ENCODE assay signal across 16 cellular contexts in the genomic region with DNA sequence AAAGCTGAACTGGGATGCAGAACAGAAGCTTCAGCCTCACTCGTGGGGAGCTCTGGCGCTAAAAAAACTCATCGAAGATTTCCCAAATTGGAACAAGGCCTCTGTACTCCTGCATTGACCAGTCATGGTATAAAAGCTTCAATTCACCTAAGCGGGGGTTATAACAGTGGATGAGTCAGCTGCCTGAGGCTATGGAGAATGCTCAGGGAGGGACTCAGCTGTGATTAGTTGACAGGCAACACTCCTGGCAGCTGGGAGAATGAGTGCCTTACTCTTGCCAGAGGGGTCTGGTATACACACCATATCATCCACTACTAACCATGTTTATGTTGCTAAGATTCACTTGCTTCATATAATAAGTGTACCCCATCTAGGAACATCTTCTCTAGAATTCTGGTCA.
DNase-seq lines count a peak whose midpoint lies in the region.
"Had no signal": no experiment of that assay in that cellular context is flagged by ENCODE, and none has a peak within 500 bp of the region (broad histone marks: within the 10 kb centered on the region; RNA-seq: fewer than 3 reads in every experiment).

No MANE protein-coding gene starts in this region.

- H3K9me3 Mint-ChIP-seq in activated naive CD8-positive, alpha-beta T cell treated with anti-CD3 and anti-CD28 coated beads for 36 hours = peaks cover 7% of the 10 kb centered on the region
- H3K9me3 Mint-ChIP-seq: activated naive CD8-positive, alpha-beta T cell treated with anti-CD3 and anti-CD28 coated beads, Interleukin-2, amount 10 ng/mL, durations not matched to agents 7 days and 5 days had no signal

- no peak overlapping the region for H3K4me3 Mint-ChIP-seq in activated naive CD8-positive, alpha-beta T cell treated with anti-CD3 and anti-CD28 coated beads for 36 hours
- H3K4me3 Mint-ChIP-seq: activated naive CD8-positive, alpha-beta T cell treated with anti-CD3 and anti-CD28 coated beads, Interleukin-2, amount 10 ng/mL, durations not matched to agents 7 days and 5 days; CD8-positive, alpha-beta T cell; neural crest cell had no signal

- peak; percentile 77 for DNase-seq in EL
- DNase-seq in LHCN-M2 (ENCODE audit: low read depth) = peak; percentile 43
- peak; percentile 75 for DNase-seq in astrocyte of the hippocampus (ENCODE audit: low read depth, low spot score)
- peak; percentile 71 for DNase-seq in myocyte (ENCODE audit: low read depth)
- no peak for DNase-seq in stimulated activated naive CD4-positive, alpha-beta T cell (lab: John Stamatoyannopoulos, UW)
- DNase-seq in activated naive CD8-positive, alpha-beta T cell treated with anti-CD3 and anti-CD28 coated beads for 36 hours = no peak
- no peak for DNase-seq in NCI-H82 (lab: John Stamatoyannopoulos, UW)
- DNase-seq: activated naive CD8-positive, alpha-beta T cell treated with anti-CD3 and anti-CD28 coated beads, Interleukin-2, amount 10 ng/mL, durations not matched to agents 7 days and 5 days; CD8-positive, alpha-beta T cell; dermis blood vessel endothelial cell; gastrocnemius medialis; left ventricle myocardium superior; MV-4-11; NCI-H524 treated with DMSO at 0.1 percent for 48 hours; substantia nigra had no signal

- H3K27me3 Mint-ChIP-seq in activated naive CD8-positive, alpha-beta T cell treated with anti-CD3 and anti-CD28 coated beads for 36 hours = no peaks in the 10 kb centered on the region

- H3K36me3 Mint-ChIP-seq in activated naive CD8-positive, alpha-beta T cell treated with anti-CD3 and anti-CD28 coated beads for 36 hours = no peaks in the 10 kb centered on the region
- H3K36me3 Mint-ChIP-seq: activated naive CD8-positive, alpha-beta T cell treated with anti-CD3 and anti-CD28 coated beads, Interleukin-2, amount 10 ng/mL, durations not matched to agents 7 days and 5 days; CD8-positive, alpha-beta T cell had no signal

- no peaks in the 10 kb centered on the region for H3K4me1 Mint-ChIP-seq in activated naive CD8-positive, alpha-beta T cell treated with anti-CD3 and anti-CD28 coated beads for 36 hours
- H3K4me1 Mint-ChIP-seq: activated naive CD8-positive, alpha-beta T cell treated with anti-CD3 and anti-CD28 coated beads, Interleukin-2, amount 10 ng/mL, durations not matched to agents 7 days and 5 days had no signal

- H3K27ac Mint-ChIP-seq in activated naive CD8-positive, alpha-beta T cell treated with anti-CD3 and anti-CD28 coated beads for 36 hours = no peak overlapping the region
- H3K27ac Mint-ChIP-seq: activated naive CD8-positive, alpha-beta T cell treated with anti-CD3 and anti-CD28 coated beads, Interleukin-2, amount 10 ng/mL, durations not matched to agents 7 days and 5 days; CD8-positive, alpha-beta T cell had no signal

Comparison
In these comparisons a context has a peak if more than half of its experiments do, and no peak if none do; other contexts are left out.
1. DNase-seq: peak in EL (single experiment), LHCN-M2 (single experiment), astrocyte of the hippocampus (single experiment) and myocyte (single experiment); none in stimulated activated naive CD4-positive, alpha-beta T cell (0 of 6), activated naive CD8-positive, alpha-beta T cell treated with anti-CD3 and anti-CD28 coated beads for 36 hours (single experiment) and NCI-H82 (single experiment).